ENCODE assay signal across 15 cellular contexts in genomic region chr3:171944109-171945016, GRCh38.
DNase-seq lines count a peak whose midpoint lies in the region; TF ChIP-seq lines count a peak whose summit lies in the region.
"Had no signal": no experiment of that assay in that cellular context is flagged by ENCODE, and none has a peak within 500 bp of the region (broad histone marks: within the 10 kb centered on the region; RNA-seq: fewer than 3 reads in every experiment).

No MANE protein-coding gene starts in this region.

- H3K4me3 Mint-ChIP-seq in nephron progenitor cell (no peak overlapping the region), chondrocyte (ENCODE audit: unreplicated experiment) (no peak overlapping the region)
- H3K4me3 Mint-ChIP-seq: activated T-cell treated with anti-CD3 and anti-CD28 coated beads, Interleukin-2, amount 50 U/mL, for 4 hours; stimulated activated effector memory CD8-positive, alpha-beta T cell treated with anti-CD3 and anti-CD28 coated beads, Interleukin-12 subunit alpha, Interleukin-12 subunit beta, amount 100 ng/mL, for 72 hours had no signal

- no peak overlapping the region for H3K4me3 ChIP-seq in AG10803 (ENCODE audit: low read length)

- H3K9me3 Mint-ChIP-seq in nephron progenitor cell (peaks cover 26% of the 10 kb centered on the region), chondrocyte (ENCODE audit: low read depth) (no peaks in the 10 kb centered on the region)
- H3K9me3 Mint-ChIP-seq: activated T-cell treated with anti-CD3 and anti-CD28 coated beads, Interleukin-2, amount 50 U/mL, for 4 hours; stimulated activated effector memory CD8-positive, alpha-beta T cell treated with anti-CD3 and anti-CD28 coated beads, Interleukin-12 subunit alpha, Interleukin-12 subunit beta, amount 100 ng/mL, for 72 hours had no signal

- H3K36me3 Mint-ChIP-seq in nephron progenitor cell (ENCODE audit: low read depth), result peaks cover 20% of the 10 kb centered on the region
- H3K36me3 Mint-ChIP-seq in chondrocyte (ENCODE audit: low read depth), result no peaks in the 10 kb centered on the region
- H3K36me3 Mint-ChIP-seq: stimulated activated effector memory CD8-positive, alpha-beta T cell treated with anti-CD3 and anti-CD28 coated beads, Interleukin-12 subunit alpha, Interleukin-12 subunit beta, amount 100 ng/mL, for 72 hours had no signal

- no peaks in the 10 kb centered on the region for H3K27me3 Mint-ChIP-seq in nephron progenitor cell (ENCODE audit: low read depth, poor library complexity)
- H3K27me3 Mint-ChIP-seq in chondrocyte (ENCODE audit: low read depth), result no peaks in the 10 kb centered on the region

- H3K27ac Mint-ChIP-seq in nephron progenitor cell (peak overlapping the region; percentile 74), chondrocyte (ENCODE audit: unreplicated experiment) (no peak overlapping the region)
- H3K27ac Mint-ChIP-seq: stimulated activated effector memory CD8-positive, alpha-beta T cell treated with anti-CD3 and anti-CD28 coated beads, Interleukin-12 subunit alpha, Interleukin-12 subunit beta, amount 100 ng/mL, for 72 hours had no signal

- DNase-seq in AG10803 (ENCODE audit: low read depth) (peak; percentile 33), LoVo (ENCODE audit: low spot score) (peak; percentile 45), fibroblast of peridontal ligament (ENCODE audit: extremely low read depth) (peak; percentile 35), nephron progenitor cell (peak; percentile 27), chondrocyte (ENCODE audit: low spot score) (no peak), NCI-H2029 (lab: John Stamatoyannopoulos, UW) (no peak), SHP77 treated with DMSO at 0.1 percent for 48 hours (lab: John Stamatoyannopoulos, UW) (no peak)
- no peak for DNase-seq in central memory CD4-positive, alpha-beta T cell
- DNase-seq: activated CD4-positive, alpha-beta T cell treated with anti-CD3 and anti-CD28 coated beads for 1 hour; activated T-cell treated with anti-CD3 and anti-CD28 coated beads, Interleukin-2, amount 50 U/mL, for 4 hours; DMS79 treated with DMSO at 0.1 percent for 48 hours; effector memory CD4-positive, alpha-beta T cell; mammary epithelial cell; stimulated activated CD4-positive, alpha-beta T cell treated with anti-CD3 and anti-CD28 coated beads, Interleukin-4, amount 100 ng/mL, for 1 hour had no signal

- H3K4me1 Mint-ChIP-seq in nephron progenitor cell (peaks cover 53% of the 10 kb centered on the region), chondrocyte (ENCODE audit: low read depth) (peaks cover 13% of the 10 kb centered on the region)
- H3K4me1 Mint-ChIP-seq: stimulated activated effector memory CD8-positive, alpha-beta T cell treated with anti-CD3 and anti-CD28 coated beads, Interleukin-12 subunit alpha, Interleukin-12 subunit beta, amount 100 ng/mL, for 72 hours had no signal

- TF ChIP-seq CTCF in AG10803 (conservative IDR thresholded peaks at IDR 0.05; ENCODE audit: low read length) (no peak), nephron progenitor cell (IDR thresholded peaks at IDR 0.05) (no peak), chondrocyte (IDR thresholded peaks at IDR 0.05) (no peak)

Comparison
In these comparisons a context has a peak if more than half of its experiments do, and no peak if none do; other contexts are left out.
1. DNase-seq: peak in AG10803 (single experiment), LoVo (single experiment), fibroblast of peridontal ligament (single experiment) and nephron progenitor cell (single experiment); none in chondrocyte (single experiment), central memory CD4-positive, alpha-beta T cell (single experiment), NCI-H2029 (single experiment) and SHP77 treated with DMSO at 0.1 percent for 48 hours (single experiment).